2 cellular contexts compared by ENCODE assay signal in genomic region chr22:32814289-32814865, GRCh38.
A peak's percentile ranks its signal among the peaks of the same experiment; 100 is the strongest.
TF ChIP-seq lines count a peak whose summit lies in the region.

No MANE protein-coding gene starts in this region.

TF ChIP-seq in HEK293, 187 proteins besides CTCF, POLR2A, EP300 and RAD21:
- TF ChIP-seq ZFP3 (tag by site-specific recombination; IDR thresholded peaks at IDR 0.05; ENCODE audit: low read depth): no peak
- no peak for TF ChIP-seq FEZF1 (tag by site-specific recombination; IDR thresholded peaks at IDR 0.05)
- TF ChIP-seq ZNF146 (tag by site-specific recombination; IDR thresholded peaks at IDR 0.05): no peak
- TF ChIP-seq ZNF48 (tag by site-specific recombination; IDR thresholded peaks at IDR 0.05): no peak
- no peak for TF ChIP-seq ZNF580 (tag by site-specific recombination; IDR thresholded peaks at IDR 0.05)
- TF ChIP-seq ZBTB1 (tag by site-specific recombination; IDR thresholded peaks at IDR 0.05): no peak
- peak; percentile 74; the same call in 1 of the 2 replicates for TF ChIP-seq ZNF366 (tag by site-specific recombination; conservative IDR thresholded peaks at IDR 0.05)
- no peak for TF ChIP-seq GLI2 (tag by site-specific recombination; IDR thresholded peaks at IDR 0.05; ENCODE audit: borderline replicate concordance, low read depth)
- TF ChIP-seq REST (tag by site-specific recombination; IDR thresholded peaks at IDR 0.05): no peak

TF ChIP-seq in HepG2, 621 proteins besides CTCF, POLR2A, EP300 and RAD21:
- TF ChIP-seq ZMYM3 (CRISPR knock-in tag; IDR thresholded peaks at IDR 0.05) (no peak), ZNF205 (CRISPR knock-in tag; IDR thresholded peaks at IDR 0.05) (no peak), ZNF552 (CRISPR knock-in tag; IDR thresholded peaks at IDR 0.05; ENCODE audit: borderline replicate concordance) (no peak), NR1H2 (CRISPR knock-in tag; IDR thresholded peaks at IDR 0.05; ENCODE audit: borderline replicate concordance, low read depth) (no peak), ZNF709 (CRISPR knock-in tag; IDR thresholded peaks at IDR 0.05) (no peak)
